Comparison of ENCODE assay signal across 8 cellular contexts in genomic region chr22:23539135-23539838, GRCh38. TPM values are rescaled to one million over a fixed set of nuclear protein-coding genes. Genes with fewer than 3 reads are reported as not detected.
DNase-seq lines count a peak whose midpoint lies in the region; FAIRE-seq and TF ChIP-seq lines count a peak whose summit lies in the region.

No MANE protein-coding gene starts in this region.

- no peak overlapping the region for H3K14ac ChIP-seq in trophoblast cell (ENCODE audit: low read length)

- H3K79me2 ChIP-seq in trophoblast cell (ENCODE audit: control insufficient read depth, insufficient read depth, low read length, poor library complexity) = peaks cover 3% of the 10 kb centered on the region

- no peaks in the 10 kb centered on the region for H3K9me3 ChIP-seq in SJSA1 (replicated peaks)
- no peaks in the 10 kb centered on the region for H3K9me3 ChIP-seq in trophoblast cell (ENCODE audit: insufficient read depth, low read depth, low read length)
- H3K9me3 ChIP-seq in tibial artery = no peaks in the 10 kb centered on the region

- H3K4me2 ChIP-seq in trophoblast cell (ENCODE audit: low read length) = no peak overlapping the region

- H3K4ac ChIP-seq in trophoblast cell (ENCODE audit: low read depth, low read length) = no peak overlapping the region

- H4K91ac ChIP-seq in trophoblast cell (ENCODE audit: low read depth, low read length) = peak overlapping the region; percentile 4

- peak; percentile 84 to 94 for TF ChIP-seq CTCF in tibial artery (IDR thresholded peaks at IDR 0.05)

- H2AK5ac ChIP-seq in trophoblast cell (ENCODE audit: low read length) = no peak overlapping the region

- FAIRE-seq in GM19239 (lab: Jason Lieb, UNC) = peak; percentile 59

- no peak overlapping the region for H3K4me3 ChIP-seq in SJSA1
- H3K4me3 ChIP-seq in trophoblast cell (ENCODE audit: low read depth, low read length) = no peak overlapping the region
- H3K4me3 ChIP-seq in tibial artery = no peak overlapping the region

- no peaks in the 10 kb centered on the region for H3K36me3 ChIP-seq in SJSA1
- H3K36me3 ChIP-seq in trophoblast cell (ENCODE audit: control insufficient read depth in 1 of 2, insufficient read depth in 2 of 2, low read length in 2 of 2) = no peaks in the 10 kb centered on the region
- H3K36me3 ChIP-seq in tibial artery = no peaks in the 10 kb centered on the region

- no peaks in the 10 kb centered on the region for H3K27me3 ChIP-seq in SJSA1 (replicated peaks)
- no peaks in the 10 kb centered on the region for H3K27me3 ChIP-seq in trophoblast cell (ENCODE audit: insufficient read depth, low read length)
- peaks cover 0 to 2% of the 10 kb centered on the region in 2 donors for H3K27me3 ChIP-seq in tibial artery

- H3K4me1 ChIP-seq in SJSA1 (replicated peaks) (no peaks in the 10 kb centered on the region), trophoblast cell (ENCODE audit: control insufficient read depth in 1 of 2, insufficient read depth in 2 of 2, low read length in 2 of 2) (peaks cover 28 to 34% of the 10 kb centered on the region in 2 experiments), tibial artery (peaks cover 0 to 8% (median 2%) of the 10 kb centered on the region in 4 donors)

- no peak overlapping the region for H3K23ac ChIP-seq in trophoblast cell (ENCODE audit: low read length)

- no peak overlapping the region for H3K27ac ChIP-seq in SJSA1
- no peak overlapping the region for H3K27ac ChIP-seq in trophoblast cell (ENCODE audit: low read depth, low read length)
- H3K27ac ChIP-seq in tibial artery = no peak overlapping the region

- no peak overlapping the region for H3K9ac ChIP-seq in trophoblast cell (ENCODE audit: low read length)

- peaks cover 27% of the 10 kb centered on the region for H3K79me1 ChIP-seq in trophoblast cell (ENCODE audit: low read length)

- H4K8ac ChIP-seq in trophoblast cell (ENCODE audit: low read depth, low read length) = peak overlapping the region; percentile 76

- H2BK12ac ChIP-seq in trophoblast cell (ENCODE audit: low read length) = peak overlapping the region; percentile 21

- peak overlapping the region; percentile 5 for H2BK120ac ChIP-seq in trophoblast cell (ENCODE audit: insufficient read depth, low read length, poor library complexity)

- no CpG with 5 or more reads among the region's 21 CpGs for WGBS in trophoblast cell (ENCODE audit: extremely low coverage, insufficient coverage, insufficient read length)

- H2BK5ac ChIP-seq in trophoblast cell (ENCODE audit: low read depth, low read length, poor library complexity) = no peak overlapping the region

- no peak overlapping the region for H3K18ac ChIP-seq in trophoblast cell (ENCODE audit: low read length)

- intact Hi-C loops in tibial artery (cut with DNase I; ENCODE audit: low total_unique reads) = loop anchor here (10.0 kb wide), 1 partner anchor 154 kb away; no protein-coding TSS in a partner anchor

- no peak overlapping the region for H2AFZ ChIP-seq in trophoblast cell (ENCODE audit: insufficient read depth, low read length, poor library complexity)

- H4K12ac ChIP-seq in trophoblast cell (ENCODE audit: low read depth, low read length) = no peak overlapping the region

- DNase-seq in AG08395 (ENCODE audit: low spot score) (peak; percentile 75), GM19239 (ENCODE audit: insufficient read length, low spot score) (peak; percentile 54), M059J (ENCODE audit: low read depth) (peak; percentile 70), SJSA1 (ENCODE audit: low read depth in 1 of 2, low spot score in 2 of 2) (peak; percentile 48 to 70), globus pallidus (ENCODE audit: low spot score) (peak; percentile 85), trophoblast cell (peak; percentile 90 to 95), tibial artery (peak; percentile 85 to 86)
- DNase-seq in activated naive CD4-positive, alpha-beta T cell treated with Interleukin-2 at 50 U/mL for 16 hours = peak; percentile 77

RNA-seq across cellular contexts. Expression of gene IGLL1, which starts 40.8 kb away (rescaled TPM):
- not detected in 2 replicates for total RNA-seq in M059J (2014; rRNA removed; shearing (Covaris generic))
- not detected in 2 replicates for total RNA-seq in SJSA1 (2014; rRNA removed; shearing (Covaris generic))
- not detected in 2 replicates for polyA plus RNA-seq in trophoblast cell (2013)
